ENCODE assay signal across 14 cellular contexts in genomic region chr11:78312712-78313111, GRCh38.
A peak's percentile ranks its signal among the peaks of the same experiment; 100 is the strongest.
DNase-seq lines count a peak whose midpoint lies in the region; TF ChIP-seq lines count a peak whose summit lies in the region.
"Had no signal": no experiment of that assay in that cellular context is flagged by ENCODE, and none has a peak within 500 bp of the region (broad histone marks: within the 10 kb centered on the region; RNA-seq: fewer than 3 reads in every experiment).

No MANE protein-coding gene starts in this region.

- H3K4me2 ChIP-seq in mammary epithelial cell (ENCODE audit: insufficient read depth, low read depth, low read length) (no peak overlapping the region), PC-9 (no peak overlapping the region)
- H3K4me2 ChIP-seq: KMS-11 had no signal

- TF ChIP-seq CTCF in MCF 10A (IDR thresholded peaks at IDR 0.05; ENCODE audit: unreplicated experiment) = no peak
- TF ChIP-seq CTCF in mammary epithelial cell (conservative IDR thresholded peaks at IDR 0.05 in 1 of 2, IDR thresholded peaks at IDR 0.05 in 1 of 2; ENCODE audit: extremely low read depth in 1 of 2, insufficient read depth in 1 of 2, low read depth in 1 of 2, low read length in 2 of 2) = no peak
- no peak for TF ChIP-seq CTCF in dorsolateral prefrontal cortex (IDR thresholded peaks at IDR 0.05 in 54 of 56, conservative IDR thresholded peaks at IDR 0.05 in 2 of 56; ENCODE audit: low read depth in 1 of 56, partially characterized antibody in 56 of 56)
- no peak for TF ChIP-seq CTCF in transverse colon (IDR thresholded peaks at IDR 0.05)
- no peak for TF ChIP-seq CTCF in PC-9 (conservative IDR thresholded peaks at IDR 0.05)

- TF ChIP-seq POLR2A in transverse colon (IDR thresholded peaks at IDR 0.05) = no peak

- H3K27me3 Mint-ChIP-seq in MCF 10A (ENCODE audit: insufficient read depth, unreplicated experiment) = no peaks in the 10 kb centered on the region

- H3K9me3 Mint-ChIP-seq in MCF 10A (ENCODE audit: unreplicated experiment) = no peaks in the 10 kb centered on the region
- H3K9me3 Mint-ChIP-seq: HFFc6; natural killer cell treated with Interleukin-12 subunit alpha and Interleukin-12 subunit beta and Interleukin-15 and Interleukin-18, amount 100 ng/mL, for 72 hours had no signal

- H3K27ac Mint-ChIP-seq in MCF 10A (ENCODE audit: low read depth, unreplicated experiment) = peak overlapping the region; percentile 79
- H3K27ac Mint-ChIP-seq: natural killer cell treated with Interleukin-12 subunit alpha and Interleukin-12 subunit beta and Interleukin-15 and Interleukin-18, amount 100 ng/mL, for 72 hours had no signal

- H3K4me1 ChIP-seq in mammary epithelial cell (ENCODE audit: insufficient read depth, low read length) (peaks cover 19% of the 10 kb centered on the region), transverse colon (peaks cover 28 to 55% (median 42%) of the 10 kb centered on the region in 4 donors), PC-9 (replicated peaks; ENCODE audit: insufficient read depth) (peaks cover 8% of the 10 kb centered on the region)

- WGBS in mammary epithelial cell (ENCODE audit: low coverage, missing lambda C conversion rate) = 98% methylated on average over 4 of the region's 4 CpGs
- 51% methylated on average over 4 of the region's 4 CpGs; no CpG with 5 or more reads in 1 of the 2 donors for WGBS in transverse colon (ENCODE audit: low coverage in 1 of 2), 2 donors

- H3K9ac ChIP-seq in mammary epithelial cell (ENCODE audit: insufficient read depth, low read length) = no peak overlapping the region
- H3K9ac ChIP-seq: KMS-11 had no signal

- H2AFZ ChIP-seq in mammary epithelial cell (ENCODE audit: low read depth, low read length) (no peak overlapping the region), PC-9 (no peak overlapping the region)

- dilution Hi-C loops in mammary epithelial cell (cut with HindIII; ENCODE audit: low sequenced_read_pairs) = loop anchor here (5.0 kb wide), 1 partner anchor 105 kb away; no protein-coding TSS in a partner anchor

- H3K4me1 Mint-ChIP-seq in MCF 10A (ENCODE audit: insufficient read depth, unreplicated experiment) = peaks cover 25% of the 10 kb centered on the region

- H3K4me3 ChIP-seq in mammary epithelial cell (replicated peaks in 1 of 3; ENCODE audit: insufficient read depth in 1 of 3, low read depth in 2 of 3, low read length in 3 of 3) = no peak overlapping the region
- no peak overlapping the region for H3K4me3 ChIP-seq in dorsolateral prefrontal cortex
- H3K4me3 ChIP-seq in transverse colon = no peak overlapping the region
- no peak overlapping the region for H3K4me3 ChIP-seq in PC-9

- intact Hi-C loops in MCF 10A (cut with micrococcal nuclease) (no loop called here), mammary epithelial cell (cut with micrococcal nuclease) (no loop called here), dorsolateral prefrontal cortex (cut with DNase I) (loop anchor here in 1 of 2 donors (10.0 kb wide), 1 partner anchor 88 kb away; no protein-coding TSS in a partner anchor), transverse colon (cut with DNase I; ENCODE audit: low total_unique reads) (no loop called here), PC-9 (cut with micrococcal nuclease; ENCODE audit: unreplicated experiment) (no loop called here)

- H3K9me3 ChIP-seq in mammary epithelial cell (replicated peaks; ENCODE audit: insufficient read depth, low read length) (no peaks in the 10 kb centered on the region), KOPT-K1 (ENCODE audit: insufficient read depth, low read length, poor library complexity, severe bottlenecking) (peaks cover 3% of the 10 kb centered on the region), transverse colon (no peaks in the 10 kb centered on the region), PC-9 (ENCODE audit: insufficient read depth, low read depth) (no peaks in the 10 kb centered on the region)

- POLR2A ChIA-PET in MCF 10A (lab: Yijun Ruan, JAX) = no interaction called here
- POLR2A ChIA-PET in PC-9 (lab: Charles Lee; ENCODE audit: unreplicated experiment) = no interaction called here

- in situ Hi-C loops in mammary epithelial cell (cut with MboI; ENCODE audit: low sequenced_read_pairs in 2 of 2) = no loop called here
- in situ Hi-C loops in transverse colon (cut with MboI; ENCODE audit: low pct_ligation_motif_present in 1 of 4, low pct_unique_long_range_greater_than_20kb in 1 of 4, low sequenced_read_pairs in 3 of 4) = no loop called here

- no peaks in the 10 kb centered on the region for H4K20me1 ChIP-seq in mammary epithelial cell (ENCODE audit: insufficient read depth, low read length)
- H4K20me1 ChIP-seq in PC-9 (ENCODE audit: insufficient read depth) = no peaks in the 10 kb centered on the region

- H3K36me3 Mint-ChIP-seq in MCF 10A (ENCODE audit: insufficient read depth, unreplicated experiment) = no peaks in the 10 kb centered on the region
- H3K36me3 Mint-ChIP-seq: natural killer cell treated with Interleukin-12 subunit alpha and Interleukin-12 subunit beta and Interleukin-15 and Interleukin-18, amount 100 ng/mL, for 72 hours had no signal

- H3K4me3 Mint-ChIP-seq in MCF 10A (ENCODE audit: unreplicated experiment) = no peak overlapping the region
- H3K4me3 Mint-ChIP-seq: HFFc6; natural killer cell treated with Interleukin-12 subunit alpha and Interleukin-12 subunit beta and Interleukin-15 and Interleukin-18, amount 100 ng/mL, for 72 hours had no signal

- BruUV-seq in MCF 10A (replicated peaks; lab: Mats Ljungman, UMichigan) = no TSS peak
- BruUV-seq in mammary epithelial cell (replicated peaks; lab: Mats Ljungman, UMichigan) = no TSS peak
- BruUV-seq in PC-9 (replicated peaks; lab: Mats Ljungman, UMichigan) = no TSS peak

- no peaks in the 10 kb centered on the region for H3F3A ChIP-seq in PC-9 (ENCODE audit: insufficient read depth, low read depth)

- CTCF ChIA-PET in MCF 10A (lab: Yijun Ruan, JAX) = no interaction called here
- CTCF ChIA-PET in mammary epithelial cell (lab: Charles Lee; ENCODE audit: low non-redundant PET) = no interaction called here
- CTCF ChIA-PET in PC-9 (lab: Charles Lee) = interaction anchor here (0.6 kb wide), 1 partner anchor 1503 kb away, joined by 3 read pairs; no protein-coding TSS in a partner anchor

- H3K79me2 ChIP-seq in mammary epithelial cell (ENCODE audit: insufficient read depth, low read length) (no peaks in the 10 kb centered on the region), PC-9 (ENCODE audit: low read depth) (no peaks in the 10 kb centered on the region)

- no peaks in the 10 kb centered on the region for H3K9me2 ChIP-seq in PC-9 (ENCODE audit: insufficient read depth)

- TF ChIP-seq EP300 in transverse colon (IDR thresholded peaks at IDR 0.05; ENCODE audit: low read depth) = no peak

- H3K36me3 ChIP-seq in mammary epithelial cell (ENCODE audit: insufficient read depth, low read length) = no peaks in the 10 kb centered on the region
- H3K36me3 ChIP-seq in KOPT-K1 (ENCODE audit: insufficient read depth, low read length) = no peaks in the 10 kb centered on the region
- H3K36me3 ChIP-seq in transverse colon = no peaks in the 10 kb centered on the region
- H3K36me3 ChIP-seq in PC-9 (ENCODE audit: low read depth) = no peaks in the 10 kb centered on the region
- H3K36me3 ChIP-seq: brain microvascular endothelial cell had no signal

- H3K27ac ChIP-seq in mammary epithelial cell (ENCODE audit: insufficient read depth, low read depth, low read length) = no peak overlapping the region
- peak overlapping the region; percentile 92 for H3K27ac ChIP-seq in KOPT-K1 (ENCODE audit: low read depth, low read length, poor library complexity, severe bottlenecking)
- H3K27ac ChIP-seq in dorsolateral prefrontal cortex = peak overlapping the region in 56 of 59 donors; percentile 9 to 99 (median 92)
- peak overlapping the region in 3 of 4 donors; percentile 44 to 70 (median 63) for H3K27ac ChIP-seq in transverse colon
- no peak overlapping the region for H3K27ac ChIP-seq in PC-9
- H3K27ac ChIP-seq: brain microvascular endothelial cell, KMS-11 had no signal

- H3K27me3 ChIP-seq in mammary epithelial cell (ENCODE audit: insufficient read depth, low read length) = no peaks in the 10 kb centered on the region
- H3K27me3 ChIP-seq in dorsolateral prefrontal cortex = no peaks in the 10 kb centered on the region
- no peaks in the 10 kb centered on the region for H3K27me3 ChIP-seq in transverse colon
- no peaks in the 10 kb centered on the region for H3K27me3 ChIP-seq in PC-9 (ENCODE audit: insufficient read depth, low read depth)
- H3K27me3 ChIP-seq: brain microvascular endothelial cell had no signal

- DNase-seq in MCF 10A (ENCODE audit: unreplicated experiment) (no peak), mammary epithelial cell (no peak), dorsolateral prefrontal cortex (no peak), transverse colon (no peak), COLO829 (ENCODE audit: low spot score) (no peak), PC-9 (no peak), GF-D8 (lab: John Stamatoyannopoulos, UW) (no peak)
- DNase-seq: activated gamma-delta T cell, glutamatergic neuron had no signal

Comparison
In these comparisons a context has a peak if more than half of its experiments do, and no peak if none do; other contexts are left out.
1. H3K27ac ChIP-seq: peak in KOPT-K1 (single experiment), dorsolateral prefrontal cortex (56 of 59) and transverse colon (3 of 4); none in mammary epithelial cell (single experiment) and PC-9 (single experiment).